ENCODE assay signal across 7 cellular contexts in genomic region chr17:62453656-62454055, GRCh38.
DNase-seq lines count a peak whose midpoint lies in the region; ATAC-seq and TF ChIP-seq lines count a peak whose summit lies in the region.
"Not testable (repeated sequence)": the region's sequence is repeated elsewhere in the genome, so short reads cannot be mapped to it uniquely, and the experiment has no call there.

No MANE protein-coding gene starts in this region.

- peak overlapping the region; percentile 5 for H3K4me3 ChIP-seq in GM12865 (ENCODE audit: low read depth, low read length)

- peak overlapping the region; percentile 54 for H3K27ac ChIP-seq in cingulate gyrus (ENCODE audit: low read depth, low read length)

- ATAC-seq in GM18909 (IDR thresholded peaks at IDR 0.05; ENCODE audit: poor library complexity, unreplicated experiment), result peak; percentile 50
- peak; percentile 17 for ATAC-seq in GM21526 (IDR thresholded peaks at IDR 0.05; ENCODE audit: low FRiP score, unreplicated experiment)
- peak; percentile 26 for ATAC-seq in HG02798 (IDR thresholded peaks at IDR 0.05; ENCODE audit: poor library complexity, unreplicated experiment)
- peak; percentile 38 for ATAC-seq in HG03354 (IDR thresholded peaks at IDR 0.05; ENCODE audit: poor library complexity, severe bottlenecking, unreplicated experiment)

- DNase-seq in GM12865 (ENCODE audit: low read depth) (peak; percentile 73), RPMI8226 (peak; percentile 73)

- TF ChIP-seq CTCF in GM12865 (IDR thresholded peaks at IDR 0.05; ENCODE audit: insufficient read depth, low read depth, low read length, missing control alignments), result not testable (repeated sequence)

Comparison
In these comparisons a context has a peak if more than half of its experiments do, and no peak if none do; other contexts are left out.
1. Peak in every context shown above with its lines: DNase-seq, ATAC-seq, H3K4me3 ChIP-seq and H3K27ac ChIP-seq.